In genomic region chr14:21030531-21030930, GRCh38 we compare ENCODE assay signal across 38 cellular contexts. TPM values are rescaled to one million over a fixed set of nuclear protein-coding genes. Genes with fewer than 3 reads are reported as not detected.
"Had no signal": no experiment of that assay in that cellular context is flagged by ENCODE, and none has a peak within 500 bp of the region (broad histone marks: within the 10 kb centered on the region; RNA-seq: fewer than 3 reads in every experiment).

No MANE protein-coding gene starts in this region.

- H3K4me3 ChIP-seq: adrenal gland, body of pancreas, breast epithelium, cardiac muscle cell had no signal

- DNase-seq: activated B cell treated with CpG ODN at 0.5 μM for 24 hours; activated CD4-positive, alpha-beta memory T cell treated with anti-CD3 and anti-CD28 coated beads for 36 hours; activated CD4-positive, alpha-beta T cell treated with anti-CD3 and anti-CD28 coated beads for 4 hours; activated CD4-positive, alpha-beta T cell treated with anti-CD3 and anti-CD28 coated beads, Interleukin-2, amount 10 ng/mL, durations not matched to agents 24 days and 14 days; activated CD4-positive, alpha-beta T cell treated with anti-CD3 and anti-CD28 coated beads, Interleukin-2, amount 50 U/mL, for 1 hour; activated CD4-positive, alpha-beta T cell treated with anti-CD3 and anti-CD28 coated beads, Interleukin-2, amount 50 U/mL, for 4 hours; activated CD4-positive, CD25-positive, alpha-beta regulatory T cell treated with anti-CD3 and anti-CD28 coated beads, Interleukin-2, amount 50 U/mL, for 72 hours; activated CD8-positive, alpha-beta memory T cell treated with anti-CD3 and anti-CD28 coated beads, Interleukin-2, amount 50 U/mL, for 4 hours; activated CD8-positive, alpha-beta T cell treated with anti-CD3 and anti-CD28 coated beads for 36 hours; activated effector memory CD4-positive, alpha-beta T cell treated with anti-CD3 and anti-CD28 coated beads, Interleukin-2, amount 50 U/mL, for 16 hours; activated gamma-delta T cell treated with Interleukin-2 at 50 U/mL for 16 hours; activated naive CD4-positive, alpha-beta T cell; activated naive CD4-positive, alpha-beta T cell treated with anti-CD3 and anti-CD28 coated beads for 36 hours; activated naive CD4-positive, alpha-beta T cell treated with anti-CD3 and anti-CD28 coated beads, Interleukin-2, amount 50 U/mL, for 16 hours; activated naive CD8-positive, alpha-beta T cell treated with anti-CD3 and anti-CD28 coated beads for 36 hours; activated T-cell treated with anti-CD3 and anti-CD28 coated beads for 4 hours; activated T-cell treated with anti-CD3 and anti-CD28 coated beads, Interleukin-2, amount 50 U/mL, for 1 hour; activated T-cell treated with anti-CD3 and anti-CD28 coated beads, Interleukin-2, amount 50 U/mL, for 4 hours; activated T-cell treated with anti-CD3 and anti-CD28 coated beads, Interleukin-2, amount 50 U/mL, for 72 hours; amniotic stem cell; aorta; body of pancreas; brain microvascular endothelial cell; caudate nucleus; T-helper 1 cell; T-helper 2 cell; T-helper 9 cell had no signal

- H3K4me1 ChIP-seq: body of pancreas had no signal

- H3K9me3 ChIP-seq: adrenal gland, body of pancreas, breast epithelium had no signal

- FAIRE-seq: astrocyte, TTC549 had no signal

- H3K27me3 ChIP-seq: adrenal gland, body of pancreas, breast epithelium, cardiac muscle cell had no signal

- H3K27ac ChIP-seq: adrenal gland, body of pancreas, brain microvascular endothelial cell, breast epithelium, cardiac muscle cell, VCaP had no signal

- H3K36me3 ChIP-seq: adrenal gland, brain microvascular endothelial cell, breast epithelium, cardiac muscle cell had no signal

RNA-seq across cellular contexts. Expression of gene TPPP2, which starts 0.5 kb away (rescaled TPM):
- total RNA-seq: activated B cell treated with CpG ODN at 0.5 μM for 24 hours; activated CD4-positive, alpha-beta memory T cell treated with anti-CD3 and anti-CD28 coated beads for 36 hours; activated CD4-positive, alpha-beta T cell treated with anti-CD3 and anti-CD28 coated beads, Interleukin-2, amount 10 ng/mL, durations not matched to agents 24 days and 14 days; activated CD8-positive, alpha-beta memory T cell treated with anti-CD3 and anti-CD28 coated beads for 36 hours; activated CD8-positive, alpha-beta T cell treated with anti-CD3 and anti-CD28 coated beads for 36 hours; activated naive CD4-positive, alpha-beta T cell treated with anti-CD3 and anti-CD28 coated beads for 36 hours; activated naive CD4-positive, alpha-beta T cell treated with anti-CD3 and anti-CD28 coated beads, Interleukin-2, amount 50 U/mL, for 72 hours; activated naive CD8-positive, alpha-beta T cell treated with anti-CD3 and anti-CD28 coated beads for 36 hours; activated T-cell treated with anti-CD3 and anti-CD28 coated beads, Interleukin-2, amount 50 U/mL, for 4 hours; activated T-cell treated with anti-CD3 and anti-CD28 coated beads, Interleukin-2, amount 50 U/mL, for 72 hours; activated T-helper 1 cell treated with anti-CD3 and anti-CD28 coated beads, Interleukin-12 subunit alpha, Interleukin-12 subunit beta, Interleukin-2, Interleukin-4 antibody, amounts not matched to agents 30 ng/mL and 10 ng/mL and 1 ng/mL, durations not matched to agents 14 hours and 24 hours and 36 hours; activated T-helper 17 cell treated with anti-CD3 and anti-CD28 coated beads, Interleukin-2, amount 50 U/mL, for 72 hours; aorta; astrocyte; cerebellum had no signal

RNA-seq across cellular contexts. Expression of gene RNASE13, which starts 4.1 kb away (rescaled TPM):
- total RNA-seq: activated B cell treated with CpG ODN at 0.5 μM for 24 hours; activated CD4-positive, alpha-beta memory T cell treated with anti-CD3 and anti-CD28 coated beads for 36 hours; activated CD4-positive, alpha-beta T cell treated with anti-CD3 and anti-CD28 coated beads, Interleukin-2, amount 10 ng/mL, durations not matched to agents 24 days and 14 days; activated CD8-positive, alpha-beta memory T cell treated with anti-CD3 and anti-CD28 coated beads for 36 hours; activated CD8-positive, alpha-beta T cell treated with anti-CD3 and anti-CD28 coated beads for 36 hours; activated naive CD4-positive, alpha-beta T cell treated with anti-CD3 and anti-CD28 coated beads for 36 hours; activated naive CD4-positive, alpha-beta T cell treated with anti-CD3 and anti-CD28 coated beads, Interleukin-2, amount 50 U/mL, for 72 hours; activated naive CD8-positive, alpha-beta T cell treated with anti-CD3 and anti-CD28 coated beads for 36 hours; activated T-cell treated with anti-CD3 and anti-CD28 coated beads, Interleukin-2, amount 50 U/mL, for 4 hours; activated T-cell treated with anti-CD3 and anti-CD28 coated beads, Interleukin-2, amount 50 U/mL, for 72 hours; activated T-helper 1 cell treated with anti-CD3 and anti-CD28 coated beads, Interleukin-12 subunit alpha, Interleukin-12 subunit beta, Interleukin-2, Interleukin-4 antibody, amounts not matched to agents 30 ng/mL and 10 ng/mL and 1 ng/mL, durations not matched to agents 14 hours and 24 hours and 36 hours; activated T-helper 17 cell treated with anti-CD3 and anti-CD28 coated beads, Interleukin-2, amount 50 U/mL, for 72 hours; aorta; astrocyte; body of pancreas; breast epithelium; cardiac muscle cell; cerebellum had no signal

RNA-seq across cellular contexts. Expression of gene RNASE7, which starts 11.6 kb away (rescaled TPM):
- total RNA-seq: activated B cell treated with CpG ODN at 0.5 μM for 24 hours; activated CD4-positive, alpha-beta memory T cell treated with anti-CD3 and anti-CD28 coated beads for 36 hours; activated CD4-positive, alpha-beta T cell treated with anti-CD3 and anti-CD28 coated beads, Interleukin-2, amount 10 ng/mL, durations not matched to agents 24 days and 14 days; activated CD8-positive, alpha-beta memory T cell treated with anti-CD3 and anti-CD28 coated beads for 36 hours; activated CD8-positive, alpha-beta T cell treated with anti-CD3 and anti-CD28 coated beads for 36 hours; activated naive CD4-positive, alpha-beta T cell treated with anti-CD3 and anti-CD28 coated beads for 36 hours; activated naive CD4-positive, alpha-beta T cell treated with anti-CD3 and anti-CD28 coated beads, Interleukin-2, amount 50 U/mL, for 72 hours; activated naive CD8-positive, alpha-beta T cell treated with anti-CD3 and anti-CD28 coated beads for 36 hours; activated T-cell treated with anti-CD3 and anti-CD28 coated beads, Interleukin-2, amount 50 U/mL, for 4 hours; activated T-cell treated with anti-CD3 and anti-CD28 coated beads, Interleukin-2, amount 50 U/mL, for 72 hours; activated T-helper 1 cell treated with anti-CD3 and anti-CD28 coated beads, Interleukin-12 subunit alpha, Interleukin-12 subunit beta, Interleukin-2, Interleukin-4 antibody, amounts not matched to agents 30 ng/mL and 10 ng/mL and 1 ng/mL, durations not matched to agents 14 hours and 24 hours and 36 hours; activated T-helper 17 cell treated with anti-CD3 and anti-CD28 coated beads, Interleukin-2, amount 50 U/mL, for 72 hours; aorta; astrocyte; cardiac muscle cell; cerebellum had no signal

RNA-seq across cellular contexts. Expression of gene RNASE8, which starts 27.1 kb away (rescaled TPM):
- total RNA-seq: activated B cell treated with CpG ODN at 0.5 μM for 24 hours; activated CD4-positive, alpha-beta memory T cell treated with anti-CD3 and anti-CD28 coated beads for 36 hours; activated CD4-positive, alpha-beta T cell treated with anti-CD3 and anti-CD28 coated beads, Interleukin-2, amount 10 ng/mL, durations not matched to agents 24 days and 14 days; activated CD8-positive, alpha-beta memory T cell treated with anti-CD3 and anti-CD28 coated beads for 36 hours; activated CD8-positive, alpha-beta T cell treated with anti-CD3 and anti-CD28 coated beads for 36 hours; activated naive CD4-positive, alpha-beta T cell treated with anti-CD3 and anti-CD28 coated beads for 36 hours; activated naive CD4-positive, alpha-beta T cell treated with anti-CD3 and anti-CD28 coated beads, Interleukin-2, amount 50 U/mL, for 72 hours; activated naive CD8-positive, alpha-beta T cell treated with anti-CD3 and anti-CD28 coated beads for 36 hours; activated T-cell treated with anti-CD3 and anti-CD28 coated beads, Interleukin-2, amount 50 U/mL, for 4 hours; activated T-cell treated with anti-CD3 and anti-CD28 coated beads, Interleukin-2, amount 50 U/mL, for 72 hours; activated T-helper 1 cell treated with anti-CD3 and anti-CD28 coated beads, Interleukin-12 subunit alpha, Interleukin-12 subunit beta, Interleukin-2, Interleukin-4 antibody, amounts not matched to agents 30 ng/mL and 10 ng/mL and 1 ng/mL, durations not matched to agents 14 hours and 24 hours and 36 hours; activated T-helper 17 cell treated with anti-CD3 and anti-CD28 coated beads, Interleukin-2, amount 50 U/mL, for 72 hours; adrenal gland; aorta; astrocyte; body of pancreas; breast epithelium; cardiac muscle cell; cerebellum had no signal
